Comparison of ENCODE assay signal across 9 cellular contexts in genomic region chr20:1503564-1504227, GRCh38. TPM values are rescaled to one million over a fixed set of nuclear protein-coding genes. Genes with fewer than 3 reads are reported as not detected.
DNase-seq lines count a peak whose midpoint lies in the region; ATAC-seq, FAIRE-seq and TF ChIP-seq lines count a peak whose summit lies in the region.
"Had no signal": no experiment of that assay in that cellular context is flagged by ENCODE, and none has a peak within 500 bp of the region (broad histone marks: within the 10 kb centered on the region; RNA-seq: fewer than 3 reads in every experiment).

No MANE protein-coding gene starts in this region.

- H3K36me3 ChIP-seq in CD4-positive, alpha-beta memory T cell (ENCODE audit: insufficient read depth, low read length) = no peaks in the 10 kb centered on the region
- H3K36me3 ChIP-seq in colonic mucosa (no peaks in the 10 kb centered on the region), HepG2 (replicated peaks in 1 of 2; ENCODE audit: control insufficient read depth in 1 of 2, insufficient read depth in 2 of 2, low read length in 2 of 2) (no peaks in the 10 kb centered on the region)

- CTCF ChIA-PET in CD4-positive, alpha-beta memory T cell (lab: Charles Lee; ENCODE audit: partially characterized antibody) = interaction anchor here (0.6 to 3.0 kb wide), 36 partner anchors 8 to 384 kb away, joined by 3 to 20 read pairs (median 4); partner anchors contain the start of gene NSFL1C
- CTCF ChIA-PET in activated CD4-positive, alpha-beta T cell treated with anti-CD3 and anti-CD28 coated beads for 36 hours (lab: Charles Lee) = interaction anchor here (0.6 to 2.5 kb wide), 32 partner anchors 8 to 308 kb away, joined by 3 to 29 read pairs (median 4); partner anchors contain the start of gene NSFL1C
- CTCF ChIA-PET in HepG2 (lab: Yijun Ruan, JAX; ENCODE audit: low intra/inter-chr PET ratio, low total read pairs) = interaction anchor here (0.7 to 2.6 kb wide), 7 partner anchors 33 to 291 kb away, joined by 3 to 30 read pairs (median 3); partner anchors contain the start of genes FKBP1A and NSFL1C

- H3K27me3 ChIP-seq in CD4-positive, alpha-beta memory T cell (ENCODE audit: insufficient read depth, low read length) = peaks cover 6% of the 10 kb centered on the region
- H3K27me3 ChIP-seq in colonic mucosa (no peaks in the 10 kb centered on the region), HepG2 (ENCODE audit: control insufficient read depth in 1 of 2, insufficient read depth in 2 of 2, low read length in 2 of 2) (peaks cover 0 to 6% of the 10 kb centered on the region in 2 experiments; a peak in 3 of 5 replicates)

- H3K27ac Mint-ChIP-seq in CD4-positive, alpha-beta memory T cell = peak overlapping the region in 1 of 7 donors; percentile 70
- no peak overlapping the region for H3K27ac Mint-ChIP-seq in activated CD4-positive, alpha-beta T cell treated with anti-CD3 and anti-CD28 coated beads for 36 hours

- intact Hi-C loops in CD4-positive, alpha-beta memory T cell (cut with micrococcal nuclease) = loop anchor here (1.0 to 2.0 kb wide), 2 partner anchors 37 to 190 kb away; partner anchors contain the start of gene NSFL1C
- intact Hi-C loops in activated CD4-positive, alpha-beta T cell treated with anti-CD3 and anti-CD28 coated beads for 36 hours (cut with DNase I, micrococcal nuclease) = loop anchor here (1.0 to 2.0 kb wide), 7 partner anchors 37 to 274 kb away; partner anchors contain the start of genes FKBP1A (in 1 of the 2) and NSFL1C (in 1 of the 2)
- intact Hi-C loops in colonic mucosa (cut with DNase I) (no loop called here), HepG2 (cut with micrococcal nuclease; ENCODE audit: unreplicated experiment) (loop anchor here (1.0 kb wide), 4 partner anchors 33 to 190 kb away; partner anchors contain the start of gene NSFL1C)

- H3K27ac ChIP-seq in CD4-positive, alpha-beta memory T cell (ENCODE audit: low read depth, low read length) = no peak overlapping the region
- no peak overlapping the region for H3K27ac ChIP-seq in colonic mucosa
- no peak overlapping the region for H3K27ac ChIP-seq in HepG2 (ENCODE audit: extremely low read length, insufficient read depth, low read length)

- no peak overlapping the region for H2AFZ ChIP-seq in HepG2 (ENCODE audit: low read length)

- no peaks in the 10 kb centered on the region for H4K20me1 ChIP-seq in HepG2 (ENCODE audit: insufficient read depth, low read length)

- POLR2A ChIA-PET in CD4-positive, alpha-beta memory T cell (lab: Charles Lee; ENCODE audit: partially characterized antibody) = interaction anchor here (0.6 to 2.0 kb wide), 2 partner anchors 37 to 154 kb away, joined by 3 to 6 read pairs; partner anchors contain the start of gene NSFL1C
- POLR2A ChIA-PET in activated CD4-positive, alpha-beta T cell treated with anti-CD3 and anti-CD28 coated beads for 36 hours (lab: Charles Lee) = no interaction called here
- POLR2A ChIA-PET in HepG2 (lab: Yijun Ruan, JAX) = no interaction called here

- under 1% methylated on average over 8 of the region's 8 CpGs for WGBS in HepG2 (ENCODE audit: low lambda C conversion rate)

- TF ChIP-seq EP300 in HepG2 (IDR thresholded peaks at IDR 0.05; ENCODE audit: low read depth in 2 of 2, low read length in 2 of 2) (no peak), HepG2 (CRISPR knock-in tag; IDR thresholded peaks at IDR 0.05; ENCODE audit: borderline replicate concordance) (no peak)

- peak; percentile 91 for TF ChIP-seq CTCF in colonic mucosa (IDR thresholded peaks at IDR 0.05)
- TF ChIP-seq CTCF in HepG2 (CRISPR knock-in tag; IDR thresholded peaks at IDR 0.05) = peak; percentile 97

- ATAC-seq in GM19452 (IDR thresholded peaks at IDR 0.05; ENCODE audit: unreplicated experiment) = peak; percentile 86
- ATAC-seq in HG03469 (IDR thresholded peaks at IDR 0.05; ENCODE audit: unreplicated experiment) = peak; percentile 96
- ATAC-seq in activated CD4-positive, alpha-beta T cell treated with anti-CD3 and anti-CD28 coated beads for 36 hours = peak; percentile 100
- peak; percentile 100 for ATAC-seq in HepG2

- TF ChIP-seq POLR2A in HepG2 (IDR thresholded peaks at IDR 0.05; ENCODE audit: insufficient read depth in 1 of 2, low read depth in 2 of 2, low read length in 2 of 2) = no peak

- DNase-seq in CD4-positive, alpha-beta memory T cell = peak; percentile 76 to 83 (median 76)
- DNase-seq in NCI-H524 (lab: John Stamatoyannopoulos, UW) = peak; percentile 77 to 90
- peak; percentile 88 for DNase-seq in activated CD4-positive, alpha-beta T cell treated with anti-CD3 and anti-CD28 coated beads for 36 hours
- DNase-seq in colonic mucosa = peak; percentile 81
- DNase-seq in HepG2 (ENCODE audit: low spot score) = peak; percentile 94
- peak; percentile 55 for DNase-seq in stimulated activated CD8-positive, alpha-beta memory T cell treated with anti-CD3 and anti-CD28 coated beads, Interleukin-12 subunit alpha, Interleukin-12 subunit beta, amount 100 ng/mL, for 1 hour (ENCODE audit: low read depth)

- H3K36me3 Mint-ChIP-seq in CD4-positive, alpha-beta memory T cell = no peaks in the 10 kb centered on the region
- H3K36me3 Mint-ChIP-seq in activated CD4-positive, alpha-beta T cell treated with anti-CD3 and anti-CD28 coated beads for 36 hours (ENCODE audit: low read depth) = no peaks in the 10 kb centered on the region

- H3K4me3 Mint-ChIP-seq in CD4-positive, alpha-beta memory T cell = no peak overlapping the region
- H3K4me3 Mint-ChIP-seq in activated CD4-positive, alpha-beta T cell treated with anti-CD3 and anti-CD28 coated beads for 36 hours = no peak overlapping the region

- H3K9me3 Mint-ChIP-seq in CD4-positive, alpha-beta memory T cell = peaks cover 0 to 10% (median 5%) of the 10 kb centered on the region in 8 donors
- no peaks in the 10 kb centered on the region for H3K9me3 Mint-ChIP-seq in activated CD4-positive, alpha-beta T cell treated with anti-CD3 and anti-CD28 coated beads for 36 hours (ENCODE audit: low read depth)

- H3K9me3 ChIP-seq in CD4-positive, alpha-beta memory T cell (ENCODE audit: control insufficient read depth in 1 of 2, low read length in 2 of 2) = no peaks in the 10 kb centered on the region
- no peaks in the 10 kb centered on the region for H3K9me3 ChIP-seq in colonic mucosa
- H3K9me3 ChIP-seq in HepG2 (ENCODE audit: low read length) = no peaks in the 10 kb centered on the region

- H3K27me3 Mint-ChIP-seq in CD4-positive, alpha-beta memory T cell = peaks cover 25 to 35% of the 10 kb centered on the region in 2 donors
- H3K27me3 Mint-ChIP-seq in activated CD4-positive, alpha-beta T cell treated with anti-CD3 and anti-CD28 coated beads for 36 hours = peaks cover 19% of the 10 kb centered on the region

- peaks cover 3 to 6% (median 4%) of the 10 kb centered on the region in 4 donors for H3K4me1 Mint-ChIP-seq in CD4-positive, alpha-beta memory T cell
- H3K4me1 Mint-ChIP-seq in activated CD4-positive, alpha-beta T cell treated with anti-CD3 and anti-CD28 coated beads for 36 hours = peaks cover 6% of the 10 kb centered on the region

- H3K4me1 ChIP-seq in CD4-positive, alpha-beta memory T cell (ENCODE audit: insufficient read depth, low read length) = peaks cover 3% of the 10 kb centered on the region
- H3K4me1 ChIP-seq in colonic mucosa (no peaks in the 10 kb centered on the region), HepG2 (ENCODE audit: insufficient read depth, low read length) (peaks cover 9% of the 10 kb centered on the region; the same call in 1 of the 2 replicates)

- FAIRE-seq in HepG2 (lab: Jason Lieb, UNC) = peak; percentile 97

- TF ChIP-seq RAD21 in HepG2 (CRISPR knock-in tag; IDR thresholded peaks at IDR 0.05) = peak; percentile 95

- no peaks in the 10 kb centered on the region for H3K79me2 ChIP-seq in HepG2 (ENCODE audit: insufficient read depth, low read length)

- H3K9ac ChIP-seq in colonic mucosa (ENCODE audit: low read depth in 2 of 2, low read length in 2 of 2) (no peak overlapping the region), HepG2 (ENCODE audit: insufficient read depth, low read depth, low read length) (no peak overlapping the region)

- in situ Hi-C loops in HepG2 (cut with HindIII; ENCODE audit: extremely low pct_ligation_motif_present, low pct_unique_long_range_greater_than_20kb) = no loop called here

- no peak overlapping the region for H3K4me2 ChIP-seq in HepG2 (ENCODE audit: low read depth, low read length)

- no TSS peak for BruUV-seq in HepG2 (replicated peaks; lab: Mats Ljungman, UMichigan)

- H3K4me3 ChIP-seq in CD4-positive, alpha-beta memory T cell (ENCODE audit: low read length in 2 of 2) = no peak overlapping the region
- H3K4me3 ChIP-seq in colonic mucosa = no peak overlapping the region
- no peak overlapping the region for H3K4me3 ChIP-seq in HepG2 (replicated peaks in 1 of 3; ENCODE audit: insufficient read depth in 1 of 3, low read depth in 2 of 3, low read length in 3 of 3)

RNA-seq across cellular contexts. Expression of gene SIRPB2, which starts 12.5 kb away (rescaled TPM):
- not detected for total RNA-seq in CD4-positive, alpha-beta memory T cell
- polyA plus RNA-seq in CD4-positive, alpha-beta memory T cell = not detected
- total RNA-seq in activated CD4-positive, alpha-beta T cell treated with anti-CD3 and anti-CD28 coated beads for 36 hours = not detected
- total RNA-seq in colonic mucosa = 1 to 10 TPM in 1 of 2 donors, under 1 TPM in 1; 0.74 to 3.0 TPM
- not detected in 2 replicates for total RNA-seq in HepG2 (2016; rRNA removed; fragmentation: Illumina TruSeq; extraction: Trizol)
- not detected in 2 replicates for total RNA-seq in HepG2 (2016; cell fraction: cytosol; rRNA removed; fragmentation: Illumina TruSeq; extraction: Trizol; ENCODE audit: low read depth)
- total RNA-seq in HepG2 (2016; cell fraction: insoluble cytoplasmic fraction; rRNA removed; fragmentation: Illumina TruSeq; extraction: Trizol) = not detected in 2 replicates
- total RNA-seq in HepG2 (2016; cell fraction: membrane; rRNA removed; fragmentation: Illumina TruSeq; extraction: Trizol) = not detected in 2 replicates
- not detected in 2 replicates for total RNA-seq in HepG2 (2016; cell fraction: nucleus; rRNA removed; fragmentation: Illumina TruSeq; extraction: Trizol)
- not detected in 2 replicates for polyA plus RNA-seq in HepG2 (2011; rRNA removed)
- not detected in 2 replicates for polyA plus RNA-seq in HepG2 (2011; cell fraction: cytosol; rRNA removed)
- not detected in 2 replicates for polyA plus RNA-seq in HepG2 (2011; cell fraction: nucleus; rRNA removed)
- polyA plus RNA-seq in HepG2 (2012) = not detected in 2 replicates
- polyA plus RNA-seq in HepG2 (2016; cell fraction: cytosol; fragmentation: Illumina TruSeq; extraction: Trizol; ENCODE audit: low read depth) = not detected in 2 replicates
- not detected in 2 replicates for polyA plus RNA-seq in HepG2 (2016; cell fraction: insoluble cytoplasmic fraction; fragmentation: Illumina TruSeq; extraction: Trizol; ENCODE audit: low read depth)
- polyA plus RNA-seq in HepG2 (2016; cell fraction: membrane; fragmentation: Illumina TruSeq; extraction: Trizol; ENCODE audit: low read depth) = not detected in 2 replicates
- polyA plus RNA-seq in HepG2 (2016; cell fraction: nucleus; fragmentation: Illumina TruSeq; extraction: Trizol; ENCODE audit: insufficient read depth, low read depth) = not detected in 2 replicates
- not detected in 2 replicates for polyA minus RNA-seq in HepG2 (2011; rRNA and poly(A)+ RNA removed; ENCODE audit: low replicate concordance)
- polyA minus RNA-seq in HepG2 (2011; cell fraction: cytosol; rRNA and poly(A)+ RNA removed) = not detected in 2 replicates
- not detected in 2 replicates for polyA minus RNA-seq in HepG2 (2011; cell fraction: nucleus; rRNA and poly(A)+ RNA removed)
- total RNA-seq: activated CD8-positive, alpha-beta memory T cell treated with anti-CD3 and anti-CD28 coated beads for 36 hours had no signal

RNA-seq across cellular contexts. Expression of gene NSFL1C, which starts 37.0 kb away (rescaled TPM):
- total RNA-seq in CD4-positive, alpha-beta memory T cell = 10 to 100 TPM; 57.5 to 65.8 TPM
- polyA plus RNA-seq in CD4-positive, alpha-beta memory T cell = 100 to 1,000 TPM in 1 of 2 donors, 10 to 100 TPM in 1; 77.3 to 105 TPM
- 10 to 100 TPM; 71.3 to 78.1 TPM for total RNA-seq in activated CD4-positive, alpha-beta T cell treated with anti-CD3 and anti-CD28 coated beads for 36 hours
- total RNA-seq in colonic mucosa (10 to 100 TPM; 67.4 to 76.0 TPM), HepG2 (2016; rRNA removed; fragmentation: Illumina TruSeq; extraction: Trizol) (62.7 and 74.0 TPM in 2 replicates)
- 27.0 and 31.9 TPM in 2 replicates for total RNA-seq in HepG2 (2016; cell fraction: cytosol; rRNA removed; fragmentation: Illumina TruSeq; extraction: Trizol; ENCODE audit: low read depth)
- 67.3 and 70.8 TPM in 2 replicates for total RNA-seq in HepG2 (2016; cell fraction: insoluble cytoplasmic fraction; rRNA removed; fragmentation: Illumina TruSeq; extraction: Trizol)
- total RNA-seq in HepG2 (2016; cell fraction: membrane; rRNA removed; fragmentation: Illumina TruSeq; extraction: Trizol) = 34.0 and 35.0 TPM in 2 replicates
- 57.9 and 59.7 TPM in 2 replicates for total RNA-seq in HepG2 (2016; cell fraction: nucleus; rRNA removed; fragmentation: Illumina TruSeq; extraction: Trizol)
- 22.9 and 31.9 TPM in 2 replicates for polyA plus RNA-seq in HepG2 (2011; rRNA removed)
- 24.0 and 30.9 TPM in 2 replicates for polyA plus RNA-seq in HepG2 (2011; cell fraction: cytosol; rRNA removed)
- polyA plus RNA-seq in HepG2 (2011; cell fraction: nucleus; rRNA removed) = 94.8 and 100 TPM in 2 replicates
- polyA plus RNA-seq in HepG2 (2012) = 82.3 and 83.4 TPM in 2 replicates
- 54.9 and 58.8 TPM in 2 replicates for polyA plus RNA-seq in HepG2 (2016; cell fraction: cytosol; fragmentation: Illumina TruSeq; extraction: Trizol; ENCODE audit: low read depth)
- polyA plus RNA-seq in HepG2 (2016; cell fraction: insoluble cytoplasmic fraction; fragmentation: Illumina TruSeq; extraction: Trizol; ENCODE audit: low read depth) = 139 and 153 TPM in 2 replicates
- 55.7 and 56.7 TPM in 2 replicates for polyA plus RNA-seq in HepG2 (2016; cell fraction: membrane; fragmentation: Illumina TruSeq; extraction: Trizol; ENCODE audit: low read depth)
- 105 and 116 TPM in 2 replicates for polyA plus RNA-seq in HepG2 (2016; cell fraction: nucleus; fragmentation: Illumina TruSeq; extraction: Trizol; ENCODE audit: insufficient read depth, low read depth)
- polyA minus RNA-seq in HepG2 (2011; rRNA and poly(A)+ RNA removed; ENCODE audit: low replicate concordance) = 23.6 and 36.6 TPM in 2 replicates
- 11.3 and 16.5 TPM in 2 replicates for polyA minus RNA-seq in HepG2 (2011; cell fraction: cytosol; rRNA and poly(A)+ RNA removed)
- 149 and 165 TPM in 2 replicates for polyA minus RNA-seq in HepG2 (2011; cell fraction: nucleus; rRNA and poly(A)+ RNA removed)

RNA-seq across cellular contexts. Expression of gene SIRPD, which starts 53.8 kb away (rescaled TPM):
- total RNA-seq in CD4-positive, alpha-beta memory T cell = under 1 TPM in 1 of 2 experiments, not detected in 1; 0.17 TPM
- polyA plus RNA-seq in CD4-positive, alpha-beta memory T cell = under 1 TPM in 1 of 2 donors, not detected in 1; 0.11 TPM
- not detected for total RNA-seq in activated CD4-positive, alpha-beta T cell treated with anti-CD3 and anti-CD28 coated beads for 36 hours
- total RNA-seq in colonic mucosa = not detected
- total RNA-seq in HepG2 (2016; rRNA removed; fragmentation: Illumina TruSeq; extraction: Trizol) = not detected in 2 replicates
- total RNA-seq in HepG2 (2016; cell fraction: cytosol; rRNA removed; fragmentation: Illumina TruSeq; extraction: Trizol; ENCODE audit: low read depth) = not detected in 2 replicates
- not detected in 2 replicates for total RNA-seq in HepG2 (2016; cell fraction: insoluble cytoplasmic fraction; rRNA removed; fragmentation: Illumina TruSeq; extraction: Trizol)
- total RNA-seq in HepG2 (2016; cell fraction: membrane; rRNA removed; fragmentation: Illumina TruSeq; extraction: Trizol) = not detected in 2 replicates
- total RNA-seq in HepG2 (2016; cell fraction: nucleus; rRNA removed; fragmentation: Illumina TruSeq; extraction: Trizol) = not detected in 2 replicates
- not detected in 2 replicates for polyA plus RNA-seq in HepG2 (2011; rRNA removed)
- not detected in 2 replicates for polyA plus RNA-seq in HepG2 (2011; cell fraction: cytosol; rRNA removed)
- polyA plus RNA-seq in HepG2 (2011; cell fraction: nucleus; rRNA removed) = not detected in 2 replicates
- polyA plus RNA-seq in HepG2 (2012) = not detected in 2 replicates
- polyA plus RNA-seq in HepG2 (2016; cell fraction: cytosol; fragmentation: Illumina TruSeq; extraction: Trizol; ENCODE audit: low read depth) = not detected in 2 replicates
- not detected in 2 replicates for polyA plus RNA-seq in HepG2 (2016; cell fraction: insoluble cytoplasmic fraction; fragmentation: Illumina TruSeq; extraction: Trizol; ENCODE audit: low read depth)
- not detected in 2 replicates for polyA plus RNA-seq in HepG2 (2016; cell fraction: membrane; fragmentation: Illumina TruSeq; extraction: Trizol; ENCODE audit: low read depth)
- not detected in 2 replicates for polyA plus RNA-seq in HepG2 (2016; cell fraction: nucleus; fragmentation: Illumina TruSeq; extraction: Trizol; ENCODE audit: insufficient read depth, low read depth)
- polyA minus RNA-seq in HepG2 (2011; rRNA and poly(A)+ RNA removed; ENCODE audit: low replicate concordance) = not detected in 2 replicates
- not detected in 2 replicates for polyA minus RNA-seq in HepG2 (2011; cell fraction: cytosol; rRNA and poly(A)+ RNA removed)
- not detected in 2 replicates for polyA minus RNA-seq in HepG2 (2011; cell fraction: nucleus; rRNA and poly(A)+ RNA removed)
- total RNA-seq: activated CD8-positive, alpha-beta memory T cell treated with anti-CD3 and anti-CD28 coated beads for 36 hours had no signal
